7 cellular contexts compared by ENCODE assay signal in the genomic region with DNA sequence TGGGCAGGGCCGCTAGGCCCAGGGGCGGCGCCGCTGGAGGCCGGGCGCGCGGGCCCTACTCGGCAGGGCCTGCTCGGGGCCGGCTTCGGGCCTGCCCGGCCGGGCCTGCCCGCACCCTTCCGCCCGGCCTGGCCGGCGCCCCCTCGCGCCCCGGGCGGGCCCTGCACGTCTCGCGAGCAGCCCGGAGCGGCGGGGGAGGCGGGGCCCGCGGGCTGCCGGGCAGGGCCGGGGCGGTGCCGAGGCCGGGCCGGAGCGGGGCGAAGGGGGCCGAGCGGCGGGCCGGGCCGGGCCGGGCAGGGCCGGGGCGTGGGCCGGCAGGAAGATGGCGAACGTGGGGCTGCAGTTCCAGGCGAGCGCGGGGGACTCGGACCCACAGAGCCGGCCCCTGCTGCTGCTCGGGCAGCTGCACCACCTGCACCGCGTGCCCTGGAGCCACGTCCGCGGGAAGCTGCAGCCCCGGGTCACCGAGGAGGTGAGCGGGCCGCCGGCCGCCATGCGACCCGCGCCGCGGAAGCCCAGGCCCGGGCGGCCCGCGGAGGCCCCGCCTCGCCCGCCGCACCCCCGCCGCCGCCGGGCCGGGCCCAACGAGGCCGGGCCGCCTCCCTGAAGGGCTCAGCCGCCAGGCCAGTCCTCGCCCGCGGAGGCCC. TPM values are rescaled to one million over a fixed set of nuclear protein-coding genes. Genes with fewer than 3 reads are reported as not detected.
DNase-seq lines count a peak whose midpoint lies in the region; ATAC-seq and TF ChIP-seq lines count a peak whose summit lies in the region.

A gene with protein sequence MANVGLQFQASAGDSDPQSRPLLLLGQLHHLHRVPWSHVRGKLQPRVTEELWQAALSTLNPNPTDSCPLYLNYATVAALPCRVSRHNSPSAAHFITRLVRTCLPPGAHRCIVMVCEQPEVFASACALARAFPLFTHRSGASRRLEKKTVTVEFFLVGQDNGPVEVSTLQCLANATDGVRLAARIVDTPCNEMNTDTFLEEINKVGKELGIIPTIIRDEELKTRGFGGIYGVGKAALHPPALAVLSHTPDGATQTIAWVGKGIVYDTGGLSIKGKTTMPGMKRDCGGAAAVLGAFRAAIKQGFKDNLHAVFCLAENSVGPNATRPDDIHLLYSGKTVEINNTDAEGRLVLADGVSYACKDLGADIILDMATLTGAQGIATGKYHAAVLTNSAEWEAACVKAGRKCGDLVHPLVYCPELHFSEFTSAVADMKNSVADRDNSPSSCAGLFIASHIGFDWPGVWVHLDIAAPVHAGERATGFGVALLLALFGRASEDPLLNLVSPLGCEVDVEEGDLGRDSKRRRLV (plus strand): TSS at position 222 of the 647 bp plus-strand sequence. CDS start 101 bp downstream, at position 323.

- peaks cover 20% of the 10 kb centered on the region for H3K4me1 Mint-ChIP-seq in activated T-cell treated with anti-CD3 and anti-CD28 coated beads, Interleukin-2, amount 50 U/mL, for 24 hours (ENCODE audit: low read depth)
- H3K4me1 Mint-ChIP-seq in naive thymus-derived CD8-positive, alpha-beta T cell = peaks cover 3 to 13% (median 9%) of the 10 kb centered on the region in 4 donors

- TF ChIP-seq POLR2A in esophagus muscularis mucosa (IDR thresholded peaks at IDR 0.05; ENCODE audit: low read depth) = no peak
- TF ChIP-seq POLR2A in stomach (IDR thresholded peaks at IDR 0.05) = no peak

- under 1% methylated on average over 24 of the region's 93 CpGs for WGBS in esophagus muscularis mucosa
- WGBS in stomach, 5 donors = 0 to 2% (median 0%) methylated on average over 4 to 93 of the region's 93 CpGs

- peaks cover 20% of the 10 kb centered on the region for H3K36me3 Mint-ChIP-seq in activated T-cell treated with anti-CD3 and anti-CD28 coated beads, Interleukin-2, amount 50 U/mL, for 24 hours (ENCODE audit: low read depth)
- H3K36me3 Mint-ChIP-seq in naive thymus-derived CD8-positive, alpha-beta T cell = peaks cover 0 to 11% (median 4%) of the 10 kb centered on the region in 3 donors

- TF ChIP-seq CTCF in esophagus muscularis mucosa (IDR thresholded peaks at IDR 0.05) = peak in 2 of 3 experiments; percentile 40 to 49
- peak in 1 of 7 experiments; percentile 55 for TF ChIP-seq CTCF in stomach (IDR thresholded peaks at IDR 0.05)

- H3K4me1 ChIP-seq in esophagus muscularis mucosa = peaks cover 30 to 55% (median 55%) of the 10 kb centered on the region in 4 donors
- H3K4me1 ChIP-seq in stomach = peaks cover 18 to 51% (median 33%) of the 10 kb centered on the region in 4 donors

- H3K27me3 ChIP-seq in esophagus muscularis mucosa = no peaks in the 10 kb centered on the region
- H3K27me3 ChIP-seq in stomach = no peaks in the 10 kb centered on the region

- POLR2A ChIA-PET in naive thymus-derived CD8-positive, alpha-beta T cell (lab: Charles Lee) = interaction anchor here (1.2 to 6.5 kb wide), 3 partner anchors 25 to 42 kb away, joined by 4 to 67 read pairs (median 5); a partner anchor contains a TSS

- TF ChIP-seq EP300 in esophagus muscularis mucosa (IDR thresholded peaks at IDR 0.05) = no peak
- no peak for TF ChIP-seq EP300 in stomach (IDR thresholded peaks at IDR 0.05)

- H3K27ac ChIP-seq in esophagus muscularis mucosa (replicated peaks in 1 of 4) = peak within 1 kb of the TSS; percentile 86 to 97 (median 96)
- H3K27ac ChIP-seq in stomach = peak within 1 kb of the TSS; percentile 87 to 95 (median 90)

- H3K9me3 Mint-ChIP-seq in activated T-cell treated with anti-CD3 and anti-CD28 coated beads, Interleukin-2, amount 50 U/mL, for 24 hours = no peaks in the 10 kb centered on the region
- H3K9me3 Mint-ChIP-seq in naive thymus-derived CD8-positive, alpha-beta T cell = no peaks in the 10 kb centered on the region

- DNase-seq in NOMO-1 (lab: John Stamatoyannopoulos, UW; ENCODE audit: unreplicated experiment in 2 of 2) = peak; percentile 67 to 87
- peak; percentile 80 for DNase-seq in activated T-cell treated with anti-CD3 and anti-CD28 coated beads, Interleukin-2, amount 50 U/mL, for 24 hours
- DNase-seq in esophagus muscularis mucosa (ENCODE audit: extremely low spot score) = no peak
- DNase-seq in naive thymus-derived CD8-positive, alpha-beta T cell = peak; percentile 21 to 72 (median 58)
- peak; percentile 78 for DNase-seq in stomach

- peak within 1 kb of the TSS; percentile 54 to 78 (median 62) for H3K4me3 ChIP-seq in esophagus muscularis mucosa
- H3K4me3 ChIP-seq in stomach = peak within 1 kb of the TSS; percentile 55 to 69 (median 59)

- no peaks in the 10 kb centered on the region for H3K27me3 Mint-ChIP-seq in activated T-cell treated with anti-CD3 and anti-CD28 coated beads, Interleukin-2, amount 50 U/mL, for 24 hours
- H3K27me3 Mint-ChIP-seq in naive thymus-derived CD8-positive, alpha-beta T cell = no peaks in the 10 kb centered on the region

- H3K27ac Mint-ChIP-seq in activated T-cell treated with anti-CD3 and anti-CD28 coated beads, Interleukin-2, amount 50 U/mL, for 24 hours = peak within 1 kb of the TSS; percentile 86
- H3K27ac Mint-ChIP-seq in naive thymus-derived CD8-positive, alpha-beta T cell = peak within 1 kb of the TSS; percentile 62 to 95 (median 88)

- intact Hi-C loops in esophagus muscularis mucosa (cut with DNase I) = loop anchor here (2.0 to 5.0 kb wide), 3 partner anchors 42 to 455 kb away; a partner anchor contains a TSS
- intact Hi-C loops in stomach (cut with DNase I; ENCODE audit: low total_unique reads) = no loop called here

- peak; percentile 75 for ATAC-seq in GM18858 (IDR thresholded peaks at IDR 0.05; ENCODE audit: unreplicated experiment)
- peak; percentile 85 for ATAC-seq in HG02973 (IDR thresholded peaks at IDR 0.05; ENCODE audit: unreplicated experiment)
- peak; percentile 91 to 92 for ATAC-seq in naive thymus-derived CD8-positive, alpha-beta T cell

- H3K36me3 ChIP-seq in esophagus muscularis mucosa = peaks cover 20 to 33% (median 29%) of the 10 kb centered on the region in 4 donors
- H3K36me3 ChIP-seq in stomach = peaks cover 7 to 34% (median 27%) of the 10 kb centered on the region in 4 donors

- H3K9me3 ChIP-seq in esophagus muscularis mucosa (no peaks in the 10 kb centered on the region), stomach (no peaks in the 10 kb centered on the region)

- H3K4me3 Mint-ChIP-seq in activated T-cell treated with anti-CD3 and anti-CD28 coated beads, Interleukin-2, amount 50 U/mL, for 24 hours = peak within 1 kb of the TSS; percentile 66
- H3K4me3 Mint-ChIP-seq in naive thymus-derived CD8-positive, alpha-beta T cell = peak within 1 kb of the TSS; percentile 75 to 90 (median 82)

RNA-seq across cellular contexts. Expression of the gene that starts here (rescaled TPM):
- total RNA-seq in esophagus muscularis mucosa (10 to 100 TPM; 29.0 to 59.0 (median 50.5) TPM), stomach (100 to 1,000 TPM in 2 of 5 donors, 10 to 100 TPM in 3; 29.7 to 134 (median 60.7) TPM)
- 10 to 100 TPM; 43.1 to 44.8 TPM for total RNA-seq in naive thymus-derived CD8-positive, alpha-beta T cell
- polyA plus RNA-seq in naive thymus-derived CD8-positive, alpha-beta T cell = 1 to 10 TPM; 5.3 to 6.3 (median 5.5) TPM
- polyA plus RNA-seq in stomach = 10 to 100 TPM; 15.3 to 36.2 (median 27.8) TPM
